In genomic region chr1:1799716-1800115, GRCh38 we compare ENCODE assay signal across 10 cellular contexts. TPM values are rescaled to one million over a fixed set of nuclear protein-coding genes. Genes with fewer than 3 reads are reported as not detected.
A peak's percentile ranks its signal among the peaks of the same experiment; 100 is the strongest.
DNase-seq lines count a peak whose midpoint lies in the region; ATAC-seq and TF ChIP-seq lines count a peak whose summit lies in the region.
"Had no signal": no experiment of that assay in that cellular context is flagged by ENCODE, and none has a peak within 500 bp of the region (broad histone marks: within the 10 kb centered on the region; RNA-seq: fewer than 3 reads in every experiment).

No MANE protein-coding gene starts in this region.

- H3K4me2 ChIP-seq in osteoblast (ENCODE audit: insufficient read depth, low read length) = no peak overlapping the region

- no peak for DNase-seq in naive thymus-derived CD8-positive, alpha-beta T cell
- DNase-seq in osteoblast (ENCODE audit: insufficient read length, low spot score, missing footprints) (no peak), medulla oblongata (ENCODE audit: extremely low spot score) (no peak), ecto neural progenitor cell (ENCODE audit: low spot score) (no peak)
- no peak for DNase-seq in stimulated activated CD4-positive, alpha-beta T cell treated with anti-CD3 and anti-CD28 coated beads, Interleukin-4, amount 100 ng/mL, for 24 hours
- DNase-seq: activated T-cell treated with anti-CD3 and anti-CD28 coated beads, Interleukin-2, amount 50 U/mL, for 48 hours; SW 1271 had no signal

- H3K4me3 ChIP-seq in osteoblast (ENCODE audit: insufficient read depth, low read length) = no peak overlapping the region

- H3K27me3 ChIP-seq in osteoblast (ENCODE audit: insufficient read depth, low read length) = no peaks in the 10 kb centered on the region

- H3K9me3 ChIP-seq in osteoblast (ENCODE audit: low read depth, low read length) = no peaks in the 10 kb centered on the region

- H3K4me3 Mint-ChIP-seq in naive thymus-derived CD8-positive, alpha-beta T cell = no peak overlapping the region

- H3K4me1 Mint-ChIP-seq in naive thymus-derived CD8-positive, alpha-beta T cell = peaks cover 12 to 44% (median 33%) of the 10 kb centered on the region in 4 donors

- no peaks in the 10 kb centered on the region for H3K4me1 ChIP-seq in osteoblast (ENCODE audit: insufficient read depth, low read length)

- peaks cover 74% of the 10 kb centered on the region for H3K36me3 ChIP-seq in osteoblast (ENCODE audit: insufficient read depth, low read length)

- no peaks in the 10 kb centered on the region for H3K9me3 Mint-ChIP-seq in naive thymus-derived CD8-positive, alpha-beta T cell

- H2AFZ ChIP-seq in osteoblast (ENCODE audit: low read length) = no peak overlapping the region

- peaks cover 4 to 79% (median 6%) of the 10 kb centered on the region in 3 donors for H3K36me3 Mint-ChIP-seq in naive thymus-derived CD8-positive, alpha-beta T cell

- no peak overlapping the region for H3K27ac ChIP-seq in osteoblast (ENCODE audit: low read depth, low read length)

- H3K79me2 ChIP-seq in osteoblast (ENCODE audit: insufficient read depth, low read length) = peaks cover 88% of the 10 kb centered on the region

- TF ChIP-seq CTCF in osteoblast (IDR thresholded peaks at IDR 0.05; ENCODE audit: extremely low read depth, low read depth, low read length) = no peak

- H3K27me3 Mint-ChIP-seq in naive thymus-derived CD8-positive, alpha-beta T cell = no peaks in the 10 kb centered on the region

- ATAC-seq in GM18517 (IDR thresholded peaks at IDR 0.05; ENCODE audit: unreplicated experiment) (peak; percentile 70), GM21576 (IDR thresholded peaks at IDR 0.05; ENCODE audit: unreplicated experiment) (peak; percentile 63), HG03469 (IDR thresholded peaks at IDR 0.05; ENCODE audit: unreplicated experiment) (peak; percentile 49)
- no peak for ATAC-seq in naive thymus-derived CD8-positive, alpha-beta T cell

- H3K27ac Mint-ChIP-seq in naive thymus-derived CD8-positive, alpha-beta T cell = peak overlapping the region in 6 of 10 donors; percentile 4 to 73 (median 49)

- POLR2A ChIA-PET in naive thymus-derived CD8-positive, alpha-beta T cell (lab: Charles Lee) = no interaction called here

- H4K20me1 ChIP-seq in osteoblast (ENCODE audit: insufficient read depth, low read length) = peaks cover 40% of the 10 kb centered on the region

RNA-seq across cellular contexts. Expression of gene NADK, which starts 21.4 kb away (rescaled TPM):
- total RNA-seq in naive thymus-derived CD8-positive, alpha-beta T cell = 10 to 100 TPM; 47.3 to 53.9 TPM
- polyA plus RNA-seq in naive thymus-derived CD8-positive, alpha-beta T cell = 10 to 100 TPM; 18.3 to 25.4 (median 19.7) TPM
- total RNA-seq in osteoblast = 43.9 and 45.6 TPM in 2 replicates

Comparison
In these comparisons a context has a peak if more than half of its experiments do, and no peak if none do; other contexts are left out.
1. ATAC-seq: peak in GM18517 (single experiment), GM21576 (single experiment) and HG03469 (single experiment); none in naive thymus-derived CD8-positive, alpha-beta T cell (0 of 2).